In genomic region chr4:184145596-184145995, GRCh38 we compare ENCODE assay signal across 29 cellular contexts.
"Had no signal": no experiment of that assay in that cellular context is flagged by ENCODE, and none has a peak within 500 bp of the region (broad histone marks: within the 10 kb centered on the region; RNA-seq: fewer than 3 reads in every experiment).

No MANE protein-coding gene starts in this region.

- H3K27me3 ChIP-seq: ovary, right lobe of liver, sigmoid colon, stomach, thyroid gland, tibial nerve, upper lobe of right lung, uterus had no signal

- H3K27ac ChIP-seq: ovary, parathyroid adenoma, psoas muscle, right lobe of liver, sigmoid colon, stomach, thoracic aorta, thyroid gland, tibial nerve, upper lobe of right lung, uterus had no signal

- H3K4me1 Mint-ChIP-seq: natural killer cell; stimulated activated effector memory CD8-positive, alpha-beta T cell treated with anti-CD3 and anti-CD28 coated beads, Interleukin-12 subunit alpha, Interleukin-12 subunit beta, amount 100 ng/mL, for 72 hours; stimulated activated naive B cell treated with anti-CD40 and anti-IgM and Interleukin-4, amounts not matched to agents 10 μg/mL and 1 μg/mL and 100 μg/mL, for 72 hours had no signal

- H3K36me3 Mint-ChIP-seq: natural killer cell; stimulated activated effector memory CD8-positive, alpha-beta T cell treated with anti-CD3 and anti-CD28 coated beads, Interleukin-12 subunit alpha, Interleukin-12 subunit beta, amount 100 ng/mL, for 72 hours; stimulated activated naive B cell treated with anti-CD40 and anti-IgM and Interleukin-4, amounts not matched to agents 10 μg/mL and 1 μg/mL and 100 μg/mL, for 72 hours; type B pancreatic cell had no signal

- H3K9me3 ChIP-seq: ovary, right lobe of liver, sigmoid colon, thoracic aorta, thyroid gland, upper lobe of right lung, uterus had no signal

- H2AFZ ChIP-seq: parathyroid adenoma had no signal

- ATAC-seq: naive thymus-derived CD4-positive, alpha-beta T cell; natural killer cell; psoas muscle; right cardiac atrium; stimulated activated naive B cell treated with anti-CD40 and anti-IgM and Interleukin-4, amounts not matched to agents 10 μg/mL and 1 μg/mL and 100 μg/mL, for 72 hours had no signal

- H3K4me3 ChIP-seq: ovary, psoas muscle, right lobe of liver, sigmoid colon, stomach, thoracic aorta, thyroid gland, tibial nerve, upper lobe of right lung, uterus had no signal

- DNase-seq: naive thymus-derived CD4-positive, alpha-beta T cell; natural killer cell; occipital lobe; ovary; posterior cingulate gyrus; psoas muscle; right cardiac atrium; right lobe of liver; sigmoid colon; small intestine; stimulated activated CD4-positive, alpha-beta T cell treated with anti-CD3 and anti-CD28 coated beads, Interleukin-15, amount 100 ng/mL, for 24 hours; stimulated activated CD4-positive, alpha-beta T cell treated with anti-CD3 and anti-CD28 coated beads, Interleukin-2, amount 100 ng/mL, for 24 hours; stimulated activated CD4-positive, alpha-beta T cell treated with anti-CD3 and anti-CD28 coated beads, Interleukin-2, amount 100 ng/mL, for 48 hours; stimulated activated CD4-positive, alpha-beta T cell treated with anti-CD3 and anti-CD28 coated beads, Interleukin-4, amount 100 ng/mL, for 24 hours; stimulated activated naive B cell treated with anti-CD40 and anti-IgM and Interleukin-4, amounts not matched to agents 10 μg/mL and 1 μg/mL and 100 μg/mL, for 72 hours; stimulated activated naive CD4-positive, alpha-beta T cell treated with Interleukin-2 at 50 U/mL for 16 hours; stomach; thyroid gland; upper lobe of right lung; uterus had no signal

- H3K4me1 ChIP-seq: psoas muscle, uterus had no signal

- H3K9me3 Mint-ChIP-seq: natural killer cell; neural crest cell; stimulated activated effector memory CD8-positive, alpha-beta T cell treated with anti-CD3 and anti-CD28 coated beads, Interleukin-12 subunit alpha, Interleukin-12 subunit beta, amount 100 ng/mL, for 72 hours; type B pancreatic cell had no signal

- H3K4me3 Mint-ChIP-seq: naive thymus-derived CD4-positive, alpha-beta T cell; natural killer cell; nephron; neural crest cell; stimulated activated effector memory CD8-positive, alpha-beta T cell treated with anti-CD3 and anti-CD28 coated beads, Interleukin-12 subunit alpha, Interleukin-12 subunit beta, amount 100 ng/mL, for 72 hours; stimulated activated naive B cell treated with anti-CD40 and anti-IgM and Interleukin-4, amounts not matched to agents 10 μg/mL and 1 μg/mL and 100 μg/mL, for 72 hours; stimulated activated naive CD8-positive, alpha-beta T cell treated with anti-CD3 and anti-CD28 coated beads, Interleukin-15, Interleukin-2, amounts not matched to agents 100 ng/mL and 50 ng/mL, for 24 hours; type B pancreatic cell had no signal

- H3K9ac ChIP-seq: parathyroid adenoma had no signal

- H3K79me2 ChIP-seq: parathyroid adenoma had no signal

- H3K27ac Mint-ChIP-seq: naive thymus-derived CD4-positive, alpha-beta T cell; natural killer cell; nephron; progenitor cell of endocrine pancreas; stimulated activated effector memory CD8-positive, alpha-beta T cell treated with anti-CD3 and anti-CD28 coated beads, Interleukin-12 subunit alpha, Interleukin-12 subunit beta, amount 100 ng/mL, for 72 hours; stimulated activated naive B cell treated with anti-CD40 and anti-IgM and Interleukin-4, amounts not matched to agents 10 μg/mL and 1 μg/mL and 100 μg/mL, for 72 hours; stimulated activated naive CD8-positive, alpha-beta T cell treated with anti-CD3 and anti-CD28 coated beads, Interleukin-15, Interleukin-2, amounts not matched to agents 100 ng/mL and 50 ng/mL, for 24 hours; type B pancreatic cell had no signal

- H3K36me3 ChIP-seq: ovary, right lobe of liver, sigmoid colon, stomach, thoracic aorta, thyroid gland, tibial nerve, upper lobe of right lung, uterus had no signal
